ENCODE assay signal across 1 cellular context in genomic region chr20:63065911-63066310, GRCh38.
TF ChIP-seq lines count a peak whose summit lies in the region.

No MANE protein-coding gene starts in this region.

TF ChIP-seq in HepG2, 621 proteins besides CTCF, POLR2A, EP300 and RAD21 (continued from another document):
- TF ChIP-seq KIAA2018 (CRISPR knock-in tag; IDR thresholded peaks at IDR 0.05; ENCODE audit: borderline replicate concordance) (no peak), ZNF597 (CRISPR knock-in tag; IDR thresholded peaks at IDR 0.05) (no peak), HIVEP1 (CRISPR knock-in tag; IDR thresholded peaks at IDR 0.05) (no peak), ZNF672 (CRISPR knock-in tag; IDR thresholded peaks at IDR 0.05) (no peak), CEBPG (CRISPR knock-in tag; IDR thresholded peaks at IDR 0.05) (no peak), RXRA (CRISPR knock-in tag; IDR thresholded peaks at IDR 0.05) (no peak), PAF1 (CRISPR knock-in tag; IDR thresholded peaks at IDR 0.05) (no peak), ZNF549 (CRISPR knock-in tag; IDR thresholded peaks at IDR 0.05) (no peak), KLF13 (CRISPR knock-in tag; IDR thresholded peaks at IDR 0.05) (no peak), JARID2 (CRISPR knock-in tag; IDR thresholded peaks at IDR 0.05; ENCODE audit: insufficient replicate concordance) (no peak), PHF5A (CRISPR knock-in tag; IDR thresholded peaks at IDR 0.05; ENCODE audit: low read depth, unreplicated experiment) (no peak), KDM2A (CRISPR knock-in tag; IDR thresholded peaks at IDR 0.05; ENCODE audit: borderline replicate concordance, low read depth) (no peak), SALL1 (CRISPR knock-in tag; IDR thresholded peaks at IDR 0.05) (no peak), ZNF83 (CRISPR knock-in tag; IDR thresholded peaks at IDR 0.05; ENCODE audit: borderline replicate concordance) (no peak)
